ENCODE assay signal across 16 cellular contexts in genomic region chr20:12837646-12838045, GRCh38.
DNase-seq lines count a peak whose midpoint lies in the region; ATAC-seq and TF ChIP-seq lines count a peak whose summit lies in the region.
"Had no signal": no experiment of that assay in that cellular context is flagged by ENCODE, and none has a peak within 500 bp of the region (broad histone marks: within the 10 kb centered on the region; RNA-seq: fewer than 3 reads in every experiment).

No MANE protein-coding gene starts in this region.

- intact Hi-C loops in left lung (cut with DNase I), result no loop called here

- ATAC-seq in left lung (peak; percentile 92), HG02798 (IDR thresholded peaks at IDR 0.05; ENCODE audit: poor library complexity, unreplicated experiment) (no peak)
- ATAC-seq: A549 had no signal

- no peaks in the 10 kb centered on the region for H3K36me3 ChIP-seq in left lung
- H3K36me3 ChIP-seq: HAP-1 had no signal

- no peak for TF ChIP-seq CTCF in epithelial cell of esophagus (IDR thresholded peaks at IDR 0.05; ENCODE audit: insufficient read depth, low read depth, low read length, missing control alignments)
- no peak for TF ChIP-seq CTCF in left lung (IDR thresholded peaks at IDR 0.05)

- H3K4me3 ChIP-seq in epithelial cell of esophagus (ENCODE audit: low read length) (no peak overlapping the region), left lung (no peak overlapping the region)
- H3K4me3 ChIP-seq: A549, HAP-1 had no signal

- peak; percentile 15 for DNase-seq in DMS53 (lab: John Stamatoyannopoulos, UW)
- no peak for DNase-seq in DMS53 treated with DMSO at 0.1 percent for 48 hours (lab: John Stamatoyannopoulos, UW; ENCODE audit: unreplicated experiment)
- peak; percentile 54 for DNase-seq in epithelial cell of esophagus (ENCODE audit: low read depth)
- no peak for DNase-seq in left lung
- DNase-seq in renal cortical epithelial cell (ENCODE audit: low read depth), result peak; percentile 33
- DNase-seq in NOMO-1 treated with dmso at 0.1 percent for 144 hours (lab: John Stamatoyannopoulos, UW; ENCODE audit: unreplicated experiment), result no peak
- no peak for DNase-seq in T-helper 9 cell
- DNase-seq: Caco-2; CD4-positive, alpha-beta T cell; DMS79 treated with DMSO at 0.1 percent for 48 hours; GF-D8 had no signal

- H3K27ac ChIP-seq in left lung, result no peak overlapping the region
- H3K27ac ChIP-seq: 22Rv1, A549, C4-2B had no signal

- no peaks in the 10 kb centered on the region for H3K27me3 ChIP-seq in left lung

- no peaks in the 10 kb centered on the region for H3K9me3 ChIP-seq in left lung
- H3K9me3 ChIP-seq: A549, Caco-2, HAP-1 had no signal

- H3K4me1 ChIP-seq in left lung, result no peaks in the 10 kb centered on the region
- H3K4me1 ChIP-seq: A549, HAP-1 had no signal

Comparison
In these comparisons a context has a peak if more than half of its experiments do, and no peak if none do; other contexts are left out.
1. DNase-seq: peak in DMS53 (single experiment), epithelial cell of esophagus (single experiment) and renal cortical epithelial cell (single experiment); none in DMS53 treated with DMSO at 0.1 percent for 48 hours (single experiment), left lung (0 of 2), NOMO-1 treated with dmso at 0.1 percent for 144 hours (single experiment) and T-helper 9 cell (single experiment).